Comparison of ENCODE assay signal across 17 cellular contexts in the genomic region with DNA sequence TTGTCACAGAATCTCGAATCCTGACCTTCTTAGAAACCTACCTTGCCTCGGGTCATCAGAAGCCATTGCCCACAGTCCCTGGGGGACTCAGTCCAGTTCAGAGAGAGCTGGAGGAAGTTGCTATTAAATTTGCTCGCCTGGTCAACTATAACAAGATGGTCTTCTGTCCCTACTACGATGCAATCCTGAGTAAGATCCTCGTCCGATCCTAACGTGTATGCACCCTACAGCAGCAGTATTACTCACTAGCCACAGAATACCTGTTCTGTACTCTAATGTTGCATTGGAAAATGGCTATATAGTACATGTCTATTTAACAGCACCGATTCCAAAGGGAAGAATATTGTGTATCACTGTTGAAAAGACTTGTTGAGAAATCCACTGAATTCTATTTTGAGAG. TPM values are rescaled to one million over a fixed set of nuclear protein-coding genes. Genes with fewer than 3 reads are reported as not detected.
A peak's percentile ranks its signal among the peaks of the same experiment; 100 is the strongest.
DNase-seq lines count a peak whose midpoint lies in the region; ATAC-seq and TF ChIP-seq lines count a peak whose summit lies in the region.
"Had no signal": no experiment of that assay in that cellular context is flagged by ENCODE, and none has a peak within 500 bp of the region (broad histone marks: within the 10 kb centered on the region; RNA-seq: fewer than 3 reads in every experiment).

No MANE protein-coding gene starts in this region.

- H3K36me3 Mint-ChIP-seq in activated T-helper 17 cell treated with anti-CD3 and anti-CD28 coated beads, Interleukin-2, amount 50 U/mL, for 72 hours (ENCODE audit: low read depth), result peaks cover 89% of the 10 kb centered on the region

- no peaks in the 10 kb centered on the region for H3K9me2 ChIP-seq in HCT116 (ENCODE audit: insufficient read depth)

- H3K9me3 Mint-ChIP-seq in activated T-helper 17 cell treated with anti-CD3 and anti-CD28 coated beads, Interleukin-2, amount 50 U/mL, for 72 hours, result no peaks in the 10 kb centered on the region
- H3K9me3 Mint-ChIP-seq: CD4-positive, alpha-beta memory T cell had no signal

- TF ChIP-seq POLR2A in HCT116 (IDR thresholded peaks at IDR 0.05; ENCODE audit: borderline replicate concordance, extremely low read depth, insufficient read depth, insufficient read length), result no peak

- CTCF ChIA-PET in HCT116 (lab: Charles Lee), result no interaction called here

- no peaks in the 10 kb centered on the region for H3K9me3 ChIP-seq in HCT116 (ENCODE audit: control insufficient read depth in 1 of 2, insufficient read depth in 1 of 2, low read depth in 1 of 2, low read length in 2 of 2)

- no peaks in the 10 kb centered on the region for H3K27me3 Mint-ChIP-seq in activated T-helper 17 cell treated with anti-CD3 and anti-CD28 coated beads, Interleukin-2, amount 50 U/mL, for 72 hours
- H3K27me3 Mint-ChIP-seq: CD4-positive, alpha-beta memory T cell had no signal

- H3K27ac Mint-ChIP-seq in activated T-helper 17 cell treated with anti-CD3 and anti-CD28 coated beads, Interleukin-2, amount 50 U/mL, for 72 hours, result peak overlapping the region; percentile 20

- no peaks in the 10 kb centered on the region; a peak in 1 of 4 replicates for H3K36me3 ChIP-seq in HCT116 (ENCODE audit: control insufficient read depth in 1 of 2, insufficient read depth in 2 of 2, low read length in 2 of 2)

- no peaks in the 10 kb centered on the region for H3K4me1 Mint-ChIP-seq in activated T-helper 17 cell treated with anti-CD3 and anti-CD28 coated beads, Interleukin-2, amount 50 U/mL, for 72 hours
- H3K4me1 Mint-ChIP-seq: CD4-positive, alpha-beta memory T cell had no signal

- BruUV-seq in HCT116 (replicated peaks; lab: Mats Ljungman, UMichigan), result no TSS peak

- intact Hi-C loops in HCT116 (cut with micrococcal nuclease), result no loop called here

- H3K27ac ChIP-seq in HCT116 (ENCODE audit: low read depth, low read length), result no peak overlapping the region
- H3K27ac ChIP-seq in epithelial cell of prostate, result peak overlapping the region; percentile 5
- H3K27ac ChIP-seq: GM23248 had no signal

- ATAC-seq in HCT116, result no peak
- no peak for ATAC-seq in activated T-helper 17 cell treated with anti-CD3 and anti-CD28 coated beads, Interleukin-2, amount 50 U/mL, for 72 hours (replicated peaks)
- ATAC-seq in HG03045 (IDR thresholded peaks at IDR 0.05; ENCODE audit: unreplicated experiment), result no peak
- no peak for ATAC-seq in GM19463 (IDR thresholded peaks at IDR 0.05; ENCODE audit: unreplicated experiment)
- ATAC-seq: GM12878 had no signal

- no peak overlapping the region for H3K9ac ChIP-seq in HCT116 (ENCODE audit: low read length)
- H3K9ac ChIP-seq: GM23248 had no signal

- TF ChIP-seq CTCF in HCT116 (IDR thresholded peaks at IDR 0.05 in 2 of 3, conservative IDR thresholded peaks at IDR 0.05 in 1 of 3; ENCODE audit: borderline replicate concordance in 1 of 3, insufficient read depth in 1 of 3, low read depth in 2 of 3, low read length in 2 of 3), result no peak

- POLR2A ChIA-PET in HCT116 (lab: Charles Lee), result no interaction called here

- no peaks in the 10 kb centered on the region for H3K4me1 ChIP-seq in HCT116 (ENCODE audit: control insufficient read depth in 1 of 2, insufficient read depth in 2 of 2, low read length in 2 of 2)

- no peaks in the 10 kb centered on the region for H4K20me1 ChIP-seq in HCT116 (ENCODE audit: insufficient read depth)

- no peak overlapping the region for H3K4me3 ChIP-seq in HCT116 (replicated peaks in 1 of 2; ENCODE audit: low read depth in 1 of 2, low read length in 2 of 2)
- H3K4me3 ChIP-seq: GM12878, GM23248 had no signal

- H3K4me3 Mint-ChIP-seq in activated T-helper 17 cell treated with anti-CD3 and anti-CD28 coated beads, Interleukin-2, amount 50 U/mL, for 72 hours, result no peak overlapping the region
- H3K4me3 Mint-ChIP-seq: CD4-positive, alpha-beta memory T cell had no signal

- H2AFZ ChIP-seq in HCT116 (ENCODE audit: low read depth, low read length, poor library complexity, severe bottlenecking), result no peak overlapping the region
- H2AFZ ChIP-seq: GM23248 had no signal

- DNase-seq in HCT116 (ENCODE audit: low read depth, low spot score) (peak; percentile 8), epithelial cell of prostate (ENCODE audit: low read depth, low spot score) (no peak), DMS53 treated with DMSO at 0.1 percent for 48 hours (lab: John Stamatoyannopoulos, UW; ENCODE audit: unreplicated experiment) (no peak)
- DNase-seq: C1 segment of cervical spinal cord; CD4-positive, alpha-beta memory T cell; COR-L47; DMS153; DMS79; EL; GDM1; GM23248; H7; HCEC 1CT had no signal

- H3K4me2 ChIP-seq in HCT116 (ENCODE audit: low read length), result no peak overlapping the region

- H3K27me3 ChIP-seq in HCT116 (ENCODE audit: insufficient read depth, low read length), result no peaks in the 10 kb centered on the region

- TF ChIP-seq RAD21 in HCT116 (IDR thresholded peaks at IDR 0.05; ENCODE audit: low read depth), result no peak

- RAD21 ChIA-PET in HCT116 (lab: Charles Lee; ENCODE audit: low non-redundant PET in 1 of 2, low total read pairs in 2 of 2, uncharacterized antibody in 2 of 2, unreplicated experiment in 2 of 2), result no interaction called here

- H3K79me2 ChIP-seq in HCT116 (ENCODE audit: insufficient read depth, low read length), result no peaks in the 10 kb centered on the region

TF ChIP-seq in HCT116, 20 proteins besides CTCF, POLR2A, EP300 and RAD21:
- TF ChIP-seq TCF7L2 (IDR thresholded peaks at IDR 0.05; ENCODE audit: borderline replicate concordance, extremely low read depth, insufficient read depth, insufficient read length), result no peak
- no peak for TF ChIP-seq SRF (IDR thresholded peaks at IDR 0.05; ENCODE audit: low read depth)

RNA-seq across cellular contexts. Expression of a gene that starts 33.1 kb away (rescaled TPM):
- 12.0 TPM for total RNA-seq in HCT116 (2021; ENCODE audit: unreplicated experiment)
- polyA plus RNA-seq in HCT116 (2012), result 4.6 and 5.7 TPM in 2 replicates
- 10 to 100 TPM; 13.3 to 14.6 TPM for total RNA-seq in activated T-helper 17 cell treated with anti-CD3 and anti-CD28 coated beads, Interleukin-2, amount 50 U/mL, for 72 hours

RNA-seq across cellular contexts. Expression of a gene that starts 56.8 kb away (rescaled TPM):
- total RNA-seq in HCT116 (2021; ENCODE audit: unreplicated experiment), result 7.3 TPM
- polyA plus RNA-seq in HCT116 (2012), result 2.2 and 3.5 TPM in 2 replicates
- total RNA-seq in activated T-helper 17 cell treated with anti-CD3 and anti-CD28 coated beads, Interleukin-2, amount 50 U/mL, for 72 hours, result 1 to 10 TPM in 1 of 2 donors, under 1 TPM in 1; 0.41 to 2.0 TPM
